ENCODE assay signal across 19 cellular contexts in the genomic region with DNA sequence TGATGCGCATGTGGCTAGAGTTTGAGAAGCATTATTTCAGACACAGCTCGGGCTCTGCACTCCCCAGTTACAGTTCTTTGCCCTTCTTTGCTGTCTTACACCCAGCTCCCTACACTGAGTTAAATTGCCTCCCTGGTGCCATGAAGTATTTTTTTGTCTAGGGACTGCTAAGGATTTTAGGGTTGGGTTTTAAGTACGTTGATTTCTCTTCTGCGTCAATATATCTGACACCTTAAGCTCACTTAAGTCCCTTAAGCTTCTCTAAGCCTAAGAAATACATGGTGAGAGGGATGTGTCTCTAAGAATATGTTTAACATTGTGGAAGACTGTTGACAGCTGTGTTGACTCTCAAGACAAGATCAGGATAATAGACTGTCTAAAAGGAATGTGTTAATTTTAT.
"Had no signal": no experiment of that assay in that cellular context is flagged by ENCODE, and none has a peak within 500 bp of the region (broad histone marks: within the 10 kb centered on the region; RNA-seq: fewer than 3 reads in every experiment).

No MANE protein-coding gene starts in this region.

- H3K27me3 Mint-ChIP-seq: natural killer cell treated with Interleukin-12 subunit alpha and Interleukin-12 subunit beta and Interleukin-15 and Interleukin-18, amount 100 ng/mL, for 72 hours had no signal

- H3K27ac ChIP-seq: coronary artery, dorsolateral prefrontal cortex, esophagus squamous epithelium, foreskin keratinocyte, parathyroid adenoma, prostate gland, skin epidermis had no signal

- H3K36me3 ChIP-seq: esophagus squamous epithelium, prostate gland had no signal

- H3K4me1 ChIP-seq: prostate gland had no signal

- FAIRE-seq: endometrium, kidney had no signal

- H3K9me3 Mint-ChIP-seq: natural killer cell treated with Interleukin-12 subunit alpha and Interleukin-12 subunit beta and Interleukin-15 and Interleukin-18, amount 100 ng/mL, for 72 hours had no signal

- DNase-seq: dorsolateral prefrontal cortex; effector CD8-positive, alpha-beta T cell; esophagus squamous epithelium; foreskin keratinocyte; kidney; left colon; left ventricle myocardium superior; mesenchymal stem cell; midbrain; stimulated activated CD4-positive, alpha-beta T cell treated with anti-CD3 and anti-CD28 coated beads, Interleukin-12 subunit alpha, Interleukin-12 subunit beta, amount 100 ng/mL, for 4 hours; stimulated activated naive CD4-positive, alpha-beta T cell treated with Interleukin-2 at 50 U/mL for 16 hours had no signal

- ATAC-seq: foreskin keratinocyte; left colon; left ventricle myocardium superior; natural killer cell treated with Interleukin-12 subunit alpha and Interleukin-12 subunit beta and Interleukin-15 and Interleukin-18, amount 100 ng/mL, for 72 hours; sciatic nerve had no signal

- H3K27me3 ChIP-seq: dorsolateral prefrontal cortex, foreskin keratinocyte had no signal

- H3K4me3 Mint-ChIP-seq: natural killer cell treated with Interleukin-12 subunit alpha and Interleukin-12 subunit beta and Interleukin-15 and Interleukin-18, amount 100 ng/mL, for 72 hours had no signal

- H3K4me3 ChIP-seq: coronary artery, dorsolateral prefrontal cortex, esophagus squamous epithelium, lung, prostate gland, skin epidermis had no signal

- H3K36me3 Mint-ChIP-seq: natural killer cell treated with Interleukin-12 subunit alpha and Interleukin-12 subunit beta and Interleukin-15 and Interleukin-18, amount 100 ng/mL, for 72 hours had no signal

- H3K9me3 ChIP-seq: esophagus squamous epithelium, prostate gland had no signal

- H3K27ac Mint-ChIP-seq: natural killer cell treated with Interleukin-12 subunit alpha and Interleukin-12 subunit beta and Interleukin-15 and Interleukin-18, amount 100 ng/mL, for 72 hours had no signal
